Comparison of ENCODE assay signal across 8 cellular contexts in genomic region chr11:66119348-66120133, GRCh38. TPM values are rescaled to one million over a fixed set of nuclear protein-coding genes. Genes with fewer than 3 reads are reported as not detected.
DNase-seq lines count a peak whose midpoint lies in the region; ATAC-seq and TF ChIP-seq lines count a peak whose summit lies in the region.

No MANE protein-coding gene starts in this region.

- POLR2A ChIA-PET in BJ (lab: Charles Lee): interaction anchor here (1.5 kb wide), 1 partner anchor 7 kb away, joined by 26 read pairs; no protein-coding TSS in a partner anchor

- H3K4me3 Mint-ChIP-seq in mesothelial cell of epicardium: no peak overlapping the region

- peak overlapping the region; percentile 95 for H3K27ac Mint-ChIP-seq in mesothelial cell of epicardium

- no peaks in the 10 kb centered on the region for H3K36me3 ChIP-seq in BJ (ENCODE audit: control insufficient read depth, insufficient read depth, low read length)

- no peaks in the 10 kb centered on the region for H3K36me3 Mint-ChIP-seq in mesothelial cell of epicardium

- ATAC-seq in GM18861 (IDR thresholded peaks at IDR 0.05; ENCODE audit: unreplicated experiment): no peak

- TF ChIP-seq CTCF in BJ (IDR thresholded peaks at IDR 0.05; ENCODE audit: insufficient read depth, low read depth, low read length) (no peak), mesothelial cell of epicardium (IDR thresholded peaks at IDR 0.05; ENCODE audit: unreplicated experiment) (no peak)

- no peaks in the 10 kb centered on the region for H3K27me3 Mint-ChIP-seq in mesothelial cell of epicardium (ENCODE audit: low read depth)

- CTCF ChIA-PET in BJ (lab: Yijun Ruan, JAX): interaction anchor here (0.7 to 1.7 kb wide), 5 partner anchors 28 to 136 kb away, joined by 3 to 9 read pairs (median 3); partner anchors contain the start of gene PACS1

- H3K27me3 ChIP-seq in BJ (ENCODE audit: control insufficient read depth, insufficient read depth, low read length): no peaks in the 10 kb centered on the region

- DNase-seq in BJ (ENCODE audit: low read depth): peak; percentile 48
- DNase-seq in M059J (ENCODE audit: low read depth): peak; percentile 79
- DNase-seq in dedifferentiated amniotic fluid mesenchymal stem cell (ENCODE audit: extremely low spot score): peak; percentile 50
- DNase-seq in mesothelial cell of epicardium (ENCODE audit: low spot score in 2 of 2, unreplicated experiment in 2 of 2): no peak
- DNase-seq in GOT3 (lab: John Stamatoyannopoulos, UW): no peak
- DNase-seq in NCI-H2081 treated with DMSO at 0.1 percent for 48 hours (lab: John Stamatoyannopoulos, UW): no peak
- no peak for DNase-seq in NCI-H446 treated with DMSO at 0.1 percent for 48 hours (lab: John Stamatoyannopoulos, UW)

- no peak overlapping the region for H3K4me3 ChIP-seq in BJ (ENCODE audit: low read depth, low read length)

- H3K4me1 Mint-ChIP-seq in mesothelial cell of epicardium: peaks cover 52% of the 10 kb centered on the region

- no peaks in the 10 kb centered on the region for H3K9me3 Mint-ChIP-seq in mesothelial cell of epicardium

RNA-seq across cellular contexts. Expression of gene PACS1, which starts 49.5 kb away (rescaled TPM):
- 34.3 and 35.8 TPM in 2 replicates for polyA plus RNA-seq in BJ (2011; rRNA removed)
- 103 TPM in 2 replicates for polyA minus RNA-seq in BJ (2011; rRNA and poly(A)+ RNA removed)
- total RNA-seq in M059J (2014; rRNA removed; shearing (Covaris generic)): 24.2 and 32.7 TPM in 2 replicates
- 81.6 to 88.0 TPM (median 87.0 TPM) in 3 replicates for total RNA-seq in mesothelial cell of epicardium

Comparison
In these comparisons a context has a peak if more than half of its experiments do, and no peak if none do; other contexts are left out.
1. DNase-seq: peak in BJ (single experiment), M059J (single experiment) and dedifferentiated amniotic fluid mesenchymal stem cell (single experiment); none in mesothelial cell of epicardium (0 of 2), GOT3 (single experiment), NCI-H2081 treated with DMSO at 0.1 percent for 48 hours (single experiment) and NCI-H446 treated with DMSO at 0.1 percent for 48 hours (single experiment).